In genomic region chr1:10693497-10694273, GRCh38 we compare ENCODE assay signal across 8 cellular contexts.
DNase-seq lines count a peak whose midpoint lies in the region; ATAC-seq and TF ChIP-seq lines count a peak whose summit lies in the region.

No MANE protein-coding gene starts in this region.

- peak overlapping the region; percentile 43; the same call in 1 of the 2 replicates for H2AFZ ChIP-seq in GM23338

- H3K9ac ChIP-seq in rectal smooth muscle tissue (ENCODE audit: low read length) = peak overlapping the region; percentile 19

- H3K27ac ChIP-seq in GM23338 (ENCODE audit: low read depth) (no peak overlapping the region), gastroesophageal sphincter (peak overlapping the region; percentile 93 to 98 (median 94)), rectal smooth muscle tissue (ENCODE audit: low read depth, low read length) (peak overlapping the region; percentile 87)

- no peaks in the 10 kb centered on the region for H3K36me3 ChIP-seq in GM23338 (ENCODE audit: insufficient read depth)
- no peaks in the 10 kb centered on the region for H3K36me3 ChIP-seq in gastroesophageal sphincter
- H3K36me3 ChIP-seq in rectal smooth muscle tissue (ENCODE audit: control insufficient read depth, insufficient read depth, low read length) = no peaks in the 10 kb centered on the region

- DNase-seq in Caki2 (ENCODE audit: low read depth) (peak; percentile 21), GM23338 (ENCODE audit: low spot score) (peak; percentile 69), NOMO-1 treated with dmso at 0.1 percent for 144 hours (lab: John Stamatoyannopoulos, UW; ENCODE audit: unreplicated experiment) (peak; percentile 11), NCI-H1436 treated with DMSO at 0.1 percent for 48 hours (lab: John Stamatoyannopoulos, UW) (no peak), NCI-H146 (lab: John Stamatoyannopoulos, UW) (no peak)
- DNase-seq in activated T-cell treated with anti-CD3 and anti-CD28 coated beads, Interleukin-2, amount 50 U/mL, for 72 hours = peak; percentile 55 to 58

- peaks cover 17% of the 10 kb centered on the region for H3K27me3 Mint-ChIP-seq in GM23338 (ENCODE audit: insufficient read depth, low read depth, poor library complexity)
- H3K27me3 Mint-ChIP-seq in activated T-cell treated with anti-CD3 and anti-CD28 coated beads, Interleukin-2, amount 50 U/mL, for 72 hours (ENCODE audit: low read depth) = peaks cover 12% of the 10 kb centered on the region

- H4K20me1 ChIP-seq in GM23338 (replicated peaks; ENCODE audit: insufficient read depth) = no peaks in the 10 kb centered on the region; the same call in 1 of the 2 replicates

- no peaks in the 10 kb centered on the region for H3K9me2 ChIP-seq in GM23338 (ENCODE audit: insufficient read depth)

- no peak overlapping the region for H3K27ac Mint-ChIP-seq in GM23338
- peak overlapping the region; percentile 95 for H3K27ac Mint-ChIP-seq in activated T-cell treated with anti-CD3 and anti-CD28 coated beads, Interleukin-2, amount 50 U/mL, for 72 hours

- peak overlapping the region; percentile 87 for H3K4me2 ChIP-seq in GM23338

- TF ChIP-seq POLR2A in gastroesophageal sphincter (IDR thresholded peaks at IDR 0.05) = no peak

- 0% methylated on average over 5 to 30 of the region's 79 CpGs for WGBS in gastroesophageal sphincter (ENCODE audit: low coverage in 1 of 2), 2 donors

- no peaks in the 10 kb centered on the region for H3K36me3 Mint-ChIP-seq in GM23338 (ENCODE audit: low read depth)
- peaks cover 1 to 3% of the 10 kb centered on the region in 2 donors for H3K36me3 Mint-ChIP-seq in activated T-cell treated with anti-CD3 and anti-CD28 coated beads, Interleukin-2, amount 50 U/mL, for 72 hours (ENCODE audit: insufficient read depth in 2 of 2)

- no peak for TF ChIP-seq EP300 in gastroesophageal sphincter (IDR thresholded peaks at IDR 0.05)

- peaks cover 18% of the 10 kb centered on the region for H3K4me1 Mint-ChIP-seq in GM23338
- peaks cover 55% of the 10 kb centered on the region for H3K4me1 Mint-ChIP-seq in activated T-cell treated with anti-CD3 and anti-CD28 coated beads, Interleukin-2, amount 50 U/mL, for 72 hours (ENCODE audit: low read depth)

- ATAC-seq in GM23338 (peak; percentile 8; the same call in 2 of the 3 replicates), gastroesophageal sphincter (peak; percentile 2)
- ATAC-seq in activated T-cell treated with anti-CD3 and anti-CD28 coated beads, Interleukin-2, amount 50 U/mL, for 72 hours (replicated peaks in 1 of 2) = peak; percentile 23 to 28

- H3K4me1 ChIP-seq in GM23338 (ENCODE audit: insufficient read depth) (0 out of 2 replicates have a peak, but pooled peaks cover 5% of the 10 kb centered on the region), gastroesophageal sphincter (peaks cover 5 to 61% (median 31%) of the 10 kb centered on the region in 3 donors), rectal smooth muscle tissue (ENCODE audit: control insufficient read depth, insufficient read depth, low read length) (peaks cover 44% of the 10 kb centered on the region)

- in situ Hi-C loops in Caki2 (cut with HindIII; ENCODE audit: low pct_unique_long_range_greater_than_20kb, low sequenced_read_pairs) = no loop called here

- no peaks in the 10 kb centered on the region for H3K79me2 ChIP-seq in GM23338 (replicated peaks; ENCODE audit: insufficient read depth)

- H3K27me3 ChIP-seq in GM23338 (ENCODE audit: insufficient read depth) (peaks cover 7% of the 10 kb centered on the region; the same call in 1 of the 2 replicates), gastroesophageal sphincter (no peaks in the 10 kb centered on the region), rectal smooth muscle tissue (ENCODE audit: control insufficient read depth, insufficient read depth, low read length) (no peaks in the 10 kb centered on the region)

- H3K4me3 ChIP-seq in GM23338 = peak overlapping the region; percentile 74
- peak overlapping the region; percentile 83 to 86 for H3K4me3 ChIP-seq in gastroesophageal sphincter
- peak overlapping the region; percentile 76 for H3K4me3 ChIP-seq in rectal smooth muscle tissue (ENCODE audit: low read length)

- H3F3A ChIP-seq in GM23338 (replicated peaks; ENCODE audit: low read depth) = peaks cover 6% of the 10 kb centered on the region; the same call in 1 of the 2 replicates

- H3K4me3 Mint-ChIP-seq in GM23338 = peak overlapping the region; percentile 80
- peak overlapping the region; percentile 82 to 86 for H3K4me3 Mint-ChIP-seq in activated T-cell treated with anti-CD3 and anti-CD28 coated beads, Interleukin-2, amount 50 U/mL, for 72 hours

- H3K9me3 Mint-ChIP-seq in GM23338 = no peaks in the 10 kb centered on the region
- no peaks in the 10 kb centered on the region for H3K9me3 Mint-ChIP-seq in activated T-cell treated with anti-CD3 and anti-CD28 coated beads, Interleukin-2, amount 50 U/mL, for 72 hours

- no peak for TF ChIP-seq CTCF in GM23338 (conservative IDR thresholded peaks at IDR 0.05; ENCODE audit: low read depth in 2 of 2)
- TF ChIP-seq CTCF in gastroesophageal sphincter (IDR thresholded peaks at IDR 0.05) = no peak

- no peaks in the 10 kb centered on the region for H3K9me3 ChIP-seq in gastroesophageal sphincter

TF ChIP-seq in GM23338, 12 proteins besides CTCF, POLR2A, EP300 and RAD21:
- TF ChIP-seq CREB1 (CRISPR knock-in tag; IDR thresholded peaks at IDR 0.05; ENCODE audit: low read depth) = no peak
- no peak for TF ChIP-seq EZH2 (IDR thresholded peaks at IDR 0.05; ENCODE audit: low read depth, unreplicated experiment)
- TF ChIP-seq JUNB (IDR thresholded peaks at IDR 0.05; ENCODE audit: unreplicated experiment) = no peak
- no peak for TF ChIP-seq ZNF114 (CRISPR knock-in tag; IDR thresholded peaks at IDR 0.05)

Comparison
In these comparisons a context has a peak if more than half of its experiments do, and no peak if none do; other contexts are left out.
1. DNase-seq: peak in Caki2 (single experiment), GM23338 (single experiment), NOMO-1 treated with dmso at 0.1 percent for 144 hours (single experiment) and activated T-cell treated with anti-CD3 and anti-CD28 coated beads, Interleukin-2, amount 50 U/mL, for 72 hours (2 of 2); none in NCI-H1436 treated with DMSO at 0.1 percent for 48 hours (single experiment) and NCI-H146 (single experiment).
2. Peak in every context shown above with its lines, with median percentiles within 50 percentile points of each other: ATAC-seq and H3K4me3 ChIP-seq.